In the genomic region with DNA sequence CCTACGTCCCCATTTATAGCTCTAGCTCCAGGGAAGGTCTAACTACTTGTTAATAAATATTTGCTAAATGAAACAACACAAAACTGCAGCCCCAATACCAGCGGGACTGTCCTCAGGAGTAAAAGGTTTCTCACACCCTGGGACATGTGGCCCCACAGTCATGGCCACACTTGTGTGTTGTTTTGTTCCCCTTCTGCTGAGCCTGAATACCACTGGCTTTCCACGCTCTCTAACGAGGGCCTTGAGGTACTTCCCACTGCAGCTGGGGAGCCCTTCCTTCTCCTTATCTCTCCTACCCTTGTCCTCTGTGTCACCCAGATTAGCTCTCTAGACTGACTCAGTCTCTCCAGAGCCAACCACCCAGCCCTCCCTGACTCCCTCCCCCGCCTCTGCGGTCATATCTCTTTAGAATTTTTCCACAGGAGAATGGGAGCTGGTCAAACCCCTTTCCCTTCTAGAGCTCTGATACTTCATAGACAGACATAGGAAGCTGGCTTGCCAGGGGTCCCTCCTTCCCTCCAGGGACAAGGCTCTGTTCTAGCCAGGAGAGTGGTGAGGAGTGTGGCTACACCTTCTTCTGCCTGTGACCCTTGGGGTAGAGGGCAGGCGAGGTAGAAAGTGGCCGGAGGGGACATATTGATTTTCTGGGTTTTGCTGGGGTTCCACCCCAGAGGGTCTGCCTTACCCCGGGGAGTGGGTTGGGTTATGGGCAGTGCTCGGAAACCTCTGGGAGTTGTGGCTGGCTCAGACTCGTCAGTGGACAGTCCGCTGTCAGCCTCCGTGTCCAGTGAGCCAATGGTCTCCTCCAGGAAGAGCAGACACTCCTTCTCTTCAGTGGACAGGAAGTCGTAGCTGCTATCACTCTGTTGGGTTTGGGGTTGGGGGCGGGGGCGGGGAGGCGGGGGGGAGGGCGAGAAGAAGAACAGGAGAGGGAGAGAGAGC, we compare ENCODE assay signal across 1 cellular context.
TF ChIP-seq lines count a peak whose summit lies in the region.

No MANE protein-coding gene starts in this region.

TF ChIP-seq in SK-N-SH, 30 proteins besides CTCF, POLR2A, EP300 and RAD21:
- TF ChIP-seq NFIC (IDR thresholded peaks at IDR 0.05; ENCODE audit: borderline replicate concordance), result no peak
TF ChIP-seq in SK-N-SH: peak in this region for 0.
